In the genomic region with DNA sequence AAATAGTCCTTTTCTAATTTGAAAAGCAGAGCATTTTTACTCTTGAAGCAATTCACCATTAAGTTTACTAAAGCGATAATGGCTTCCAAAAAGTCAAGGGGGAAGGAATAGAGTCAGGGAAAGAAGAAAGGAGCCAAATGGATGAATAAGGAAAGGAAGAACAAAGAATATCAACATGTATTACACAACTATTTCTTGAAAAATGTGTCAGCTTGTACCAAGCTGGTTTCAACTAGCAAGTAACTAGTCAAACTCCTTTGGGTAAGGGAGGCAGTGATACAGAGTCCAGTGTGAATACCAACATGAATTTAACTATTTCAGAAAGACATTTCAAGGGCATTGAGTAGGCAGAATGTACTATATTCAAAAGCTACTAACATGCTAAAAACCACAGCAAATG, we compare ENCODE assay signal across 37 cellular contexts.
"Had no signal": no experiment of that assay in that cellular context is flagged by ENCODE, and none has a peak within 500 bp of the region (broad histone marks: within the 10 kb centered on the region; RNA-seq: fewer than 3 reads in every experiment).

No MANE protein-coding gene starts in this region.

- H3K27ac ChIP-seq: adrenal gland, breast epithelium, cardiac muscle cell, colonic mucosa, foreskin keratinocyte, gastrocnemius medialis, heart right ventricle had no signal

- H3K27ac Mint-ChIP-seq: activated CD4-positive, alpha-beta memory T cell treated with anti-CD3 and anti-CD28 coated beads for 36 hours; activated CD4-positive, alpha-beta T cell treated with anti-CD3 and anti-CD28 coated beads for 36 hours; activated CD4-positive, alpha-beta T cell treated with anti-CD3 and anti-CD28 coated beads, Interleukin-2, amount 10 ng/mL, durations not matched to agents 24 days and 14 days; activated CD8-positive, alpha-beta memory T cell treated with anti-CD3 and anti-CD28 coated beads, Interleukin-2, amount 10 ng/mL, durations not matched to agents 7 days and 5 days; activated CD8-positive, alpha-beta T cell treated with anti-CD3 and anti-CD28 coated beads, Interleukin-2, amount 10 ng/mL, durations not matched to agents 7 days and 5 days; activated naive CD4-positive, alpha-beta T cell treated with anti-CD3 and anti-CD28 coated beads for 36 hours; activated naive CD4-positive, alpha-beta T cell treated with anti-CD3 and anti-CD28 coated beads, Interleukin-2, amount 50 U/mL, for 24 hours; activated naive CD8-positive, alpha-beta T cell treated with anti-CD3 and anti-CD28 coated beads for 36 hours; activated naive CD8-positive, alpha-beta T cell treated with anti-CD3 and anti-CD28 coated beads, Interleukin-2, amount 50 U/mL, for 24 hours; activated T-helper 1 cell treated with anti-CD3 and anti-CD28 coated beads, Interleukin-12 subunit alpha, Interleukin-12 subunit beta, Interleukin-2, Interleukin-4 antibody, amounts not matched to agents 30 ng/mL and 10 ng/mL and 1 ng/mL, durations not matched to agents 14 hours and 24 hours and 36 hours; activated T-helper 2 cell treated with anti-CD3 and anti-CD28 coated beads, Interferon-gamma antibody, Interleukin-2, Interleukin-4, amounts not matched to agents 10 μg/mL and 5 μg/mL and 100 μg/mL, durations not matched to agents 14 hours and 24 hours and 36 hours; brain; T-cell; T-helper 1 cell treated with Interleukin-12 subunit alpha and Interleukin-12 subunit beta and Interleukin-4 antibody, amounts not matched to agents 30 μg/mL and 1 μg/mL, for 36 hours; T-helper 2 cell treated with Interferon-gamma antibody and Interleukin-4, amounts not matched to agents 5 μg/mL and 100 μg/mL, for 36 hours had no signal

- H3K4me3 ChIP-seq: adrenal gland, breast epithelium, cardiac muscle cell, colonic mucosa, gastrocnemius medialis, heart right ventricle had no signal

- H3K9me3 ChIP-seq: adrenal gland, breast epithelium, colonic mucosa, gastrocnemius medialis, heart right ventricle had no signal

- H3K27me3 Mint-ChIP-seq: activated naive CD8-positive, alpha-beta T cell treated with anti-CD3 and anti-CD28 coated beads for 36 hours; brain had no signal

- H3K36me3 Mint-ChIP-seq: activated CD4-positive, alpha-beta memory T cell treated with anti-CD3 and anti-CD28 coated beads for 36 hours; activated CD8-positive, alpha-beta memory T cell treated with anti-CD3 and anti-CD28 coated beads, Interleukin-2, amount 10 ng/mL, durations not matched to agents 7 days and 5 days; activated naive CD4-positive, alpha-beta T cell treated with anti-CD3 and anti-CD28 coated beads, Interleukin-2, amount 50 U/mL, for 24 hours; activated naive CD8-positive, alpha-beta T cell treated with anti-CD3 and anti-CD28 coated beads for 36 hours; brain; T-cell had no signal

- H3K27me3 ChIP-seq: cardiac muscle cell, colonic mucosa, foreskin keratinocyte, gastrocnemius medialis had no signal

- H3K9me3 Mint-ChIP-seq: activated CD4-positive, alpha-beta memory T cell treated with anti-CD3 and anti-CD28 coated beads for 36 hours; activated CD4-positive, alpha-beta T cell treated with anti-CD3 and anti-CD28 coated beads, Interleukin-2, amount 10 ng/mL, durations not matched to agents 24 days and 14 days; activated naive CD4-positive, alpha-beta T cell treated with anti-CD3 and anti-CD28 coated beads for 36 hours; activated naive CD4-positive, alpha-beta T cell treated with anti-CD3 and anti-CD28 coated beads, Interleukin-2, amount 50 U/mL, for 24 hours; activated naive CD8-positive, alpha-beta T cell treated with anti-CD3 and anti-CD28 coated beads for 36 hours; activated naive CD8-positive, alpha-beta T cell treated with anti-CD3 and anti-CD28 coated beads, Interleukin-2, amount 50 U/mL, for 24 hours; activated T-helper 1 cell treated with anti-CD3 and anti-CD28 coated beads, Interleukin-12 subunit alpha, Interleukin-12 subunit beta, Interleukin-2, Interleukin-4 antibody, amounts not matched to agents 30 ng/mL and 10 ng/mL and 1 ng/mL, durations not matched to agents 14 hours and 24 hours and 36 hours; activated T-helper 2 cell treated with anti-CD3 and anti-CD28 coated beads, Interferon-gamma antibody, Interleukin-2, Interleukin-4, amounts not matched to agents 10 μg/mL and 5 μg/mL and 100 μg/mL, durations not matched to agents 14 hours and 24 hours and 36 hours; T-cell; T-helper 1 cell treated with Interleukin-12 subunit alpha and Interleukin-12 subunit beta and Interleukin-4 antibody, amounts not matched to agents 30 μg/mL and 1 μg/mL, for 36 hours; T-helper 2 cell treated with Interferon-gamma antibody and Interleukin-4, amounts not matched to agents 5 μg/mL and 100 μg/mL, for 36 hours had no signal

- H3K4me1 Mint-ChIP-seq: activated CD4-positive, alpha-beta T cell treated with anti-CD3 and anti-CD28 coated beads for 36 hours; activated CD4-positive, alpha-beta T cell treated with anti-CD3 and anti-CD28 coated beads, Interleukin-2, amount 10 ng/mL, durations not matched to agents 24 days and 14 days; activated CD8-positive, alpha-beta memory T cell treated with anti-CD3 and anti-CD28 coated beads, Interleukin-2, amount 10 ng/mL, durations not matched to agents 7 days and 5 days; activated naive CD4-positive, alpha-beta T cell treated with anti-CD3 and anti-CD28 coated beads, Interleukin-2, amount 50 U/mL, for 24 hours; activated naive CD8-positive, alpha-beta T cell treated with anti-CD3 and anti-CD28 coated beads for 36 hours; activated naive CD8-positive, alpha-beta T cell treated with anti-CD3 and anti-CD28 coated beads, Interleukin-2, amount 50 U/mL, for 24 hours; brain; T-cell had no signal

- ATAC-seq: activated CD4-positive, alpha-beta T cell treated with anti-CD3 and anti-CD28 coated beads for 36 hours; activated CD8-positive, alpha-beta memory T cell treated with anti-CD3 and anti-CD28 coated beads, Interleukin-2, amount 10 ng/mL, durations not matched to agents 7 days and 5 days; activated CD8-positive, alpha-beta T cell treated with anti-CD3 and anti-CD28 coated beads, Interleukin-2, amount 10 ng/mL, durations not matched to agents 7 days and 5 days; activated naive CD8-positive, alpha-beta T cell treated with anti-CD3 and anti-CD28 coated beads, Interleukin-2, amount 50 U/mL, for 24 hours; esophagus mucosa; foreskin keratinocyte; gastrocnemius medialis; heart right ventricle; T-cell had no signal

- H3K4me1 ChIP-seq: adrenal gland, breast epithelium, colonic mucosa, gastrocnemius medialis, heart right ventricle had no signal

- DNase-seq: activated CD4-positive, alpha-beta memory T cell treated with anti-CD3 and anti-CD28 coated beads for 36 hours; activated CD4-positive, alpha-beta T cell treated with anti-CD3 and anti-CD28 coated beads for 36 hours; activated CD4-positive, alpha-beta T cell treated with anti-CD3 and anti-CD28 coated beads, Interleukin-2, amount 10 ng/mL, durations not matched to agents 24 days and 14 days; activated CD4-positive, CD25-positive, alpha-beta regulatory T cell; activated CD4-positive, CD25-positive, alpha-beta regulatory T cell treated with anti-CD3 and anti-CD28 coated beads, Interleukin-2, amount 50 U/mL, for 72 hours; activated CD8-positive, alpha-beta memory T cell treated with anti-CD3 and anti-CD28 coated beads, Interleukin-2, amount 10 ng/mL, durations not matched to agents 7 days and 5 days; activated CD8-positive, alpha-beta memory T cell treated with anti-CD3 and anti-CD28 coated beads, Interleukin-2, amount 50 U/mL, for 4 hours; activated CD8-positive, alpha-beta T cell treated with anti-CD3 and anti-CD28 coated beads, Interleukin-2, amount 10 ng/mL, durations not matched to agents 7 days and 5 days; activated effector memory CD4-positive, alpha-beta T cell treated with anti-CD3 and anti-CD28 coated beads, Interleukin-2, amount 50 U/mL, for 16 hours; activated naive CD4-positive, alpha-beta T cell treated with anti-CD3 and anti-CD28 coated beads for 36 hours; activated naive CD8-positive, alpha-beta T cell treated with anti-CD3 and anti-CD28 coated beads for 36 hours; activated naive CD8-positive, alpha-beta T cell treated with anti-CD3 and anti-CD28 coated beads, Interleukin-2, amount 50 U/mL, for 24 hours; activated T-cell treated with anti-CD3 and anti-CD28 coated beads, Interleukin-2, amount 50 U/mL, for 1 hour; activated T-cell treated with anti-CD3 and anti-CD28 coated beads, Interleukin-2, amount 50 U/mL, for 48 hours; adrenal gland; amygdala; aorta; central memory CD4-positive, alpha-beta T cell; cerebellar nuclear complex; colonic mucosa; effector CD8-positive, alpha-beta T cell; foreskin keratinocyte; gastrocnemius medialis; heart right ventricle; T-cell; T1000 had no signal

- FAIRE-seq: endometrium, endothelial cell of umbilical vein had no signal

- H3K36me3 ChIP-seq: adrenal gland, breast epithelium, cardiac muscle cell, colonic mucosa, gastrocnemius medialis, heart right ventricle had no signal

- H3K4me3 Mint-ChIP-seq: activated CD4-positive, alpha-beta memory T cell treated with anti-CD3 and anti-CD28 coated beads for 36 hours; activated CD4-positive, alpha-beta T cell treated with anti-CD3 and anti-CD28 coated beads for 36 hours; activated CD4-positive, alpha-beta T cell treated with anti-CD3 and anti-CD28 coated beads, Interleukin-2, amount 10 ng/mL, durations not matched to agents 24 days and 14 days; activated CD8-positive, alpha-beta memory T cell treated with anti-CD3 and anti-CD28 coated beads, Interleukin-2, amount 10 ng/mL, durations not matched to agents 7 days and 5 days; activated CD8-positive, alpha-beta T cell treated with anti-CD3 and anti-CD28 coated beads, Interleukin-2, amount 10 ng/mL, durations not matched to agents 7 days and 5 days; activated naive CD4-positive, alpha-beta T cell treated with anti-CD3 and anti-CD28 coated beads for 36 hours; activated naive CD4-positive, alpha-beta T cell treated with anti-CD3 and anti-CD28 coated beads, Interleukin-2, amount 50 U/mL, for 24 hours; activated naive CD8-positive, alpha-beta T cell treated with anti-CD3 and anti-CD28 coated beads for 36 hours; activated naive CD8-positive, alpha-beta T cell treated with anti-CD3 and anti-CD28 coated beads, Interleukin-2, amount 50 U/mL, for 24 hours; activated T-helper 1 cell treated with anti-CD3 and anti-CD28 coated beads, Interleukin-12 subunit alpha, Interleukin-12 subunit beta, Interleukin-2, Interleukin-4 antibody, amounts not matched to agents 30 ng/mL and 10 ng/mL and 1 ng/mL, durations not matched to agents 14 hours and 24 hours and 36 hours; brain; T-cell; T-helper 1 cell treated with Interleukin-12 subunit alpha and Interleukin-12 subunit beta and Interleukin-4 antibody, amounts not matched to agents 30 μg/mL and 1 μg/mL, for 36 hours; T-helper 2 cell treated with Interferon-gamma antibody and Interleukin-4, amounts not matched to agents 5 μg/mL and 100 μg/mL, for 36 hours had no signal
